In the genomic region with DNA sequence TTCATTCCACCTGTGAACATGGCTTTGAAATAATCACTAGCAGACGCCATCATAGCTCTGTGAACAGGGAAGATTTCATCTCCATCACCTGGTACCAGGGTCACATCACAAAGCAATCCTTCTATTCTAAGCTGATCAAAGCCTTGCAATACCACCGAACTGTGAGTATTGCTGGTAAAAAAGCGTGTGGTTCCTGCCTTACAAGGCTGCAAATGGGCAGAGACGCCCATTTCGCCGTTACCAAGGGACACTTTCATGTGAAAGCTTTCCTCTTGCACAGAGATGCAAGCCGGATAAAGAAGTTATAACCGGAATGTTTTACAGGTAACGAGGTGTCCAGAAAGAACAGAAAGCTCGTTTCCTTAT, we compare ENCODE assay signal across 6 cellular contexts. TPM values are rescaled to one million over a fixed set of nuclear protein-coding genes. Genes with fewer than 3 reads are reported as not detected.
DNase-seq lines count a peak whose midpoint lies in the region; ATAC-seq and TF ChIP-seq lines count a peak whose summit lies in the region.
"Had no signal": no experiment of that assay in that cellular context is flagged by ENCODE, and none has a peak within 500 bp of the region (broad histone marks: within the 10 kb centered on the region; RNA-seq: fewer than 3 reads in every experiment).

No MANE protein-coding gene starts in this region.

- H3K9me2 ChIP-seq in PC-3 (replicated peaks; ENCODE audit: low read length) = no peaks in the 10 kb centered on the region

- ATAC-seq in GM21825 (IDR thresholded peaks at IDR 0.05; ENCODE audit: unreplicated experiment) (peak; percentile 8), PC-3 (peak; percentile 5; the same call in 1 of the 2 replicates)

- H3K36me3 ChIP-seq in PC-3 (ENCODE audit: low read depth, low read length) (0 out of 2 replicates have a peak, but pooled peaks cover 3% of the 10 kb centered on the region), left ventricle myocardium inferior (peaks cover 10% of the 10 kb centered on the region)

- peak overlapping the region; percentile 84 for H3K4me2 ChIP-seq in PC-3 (ENCODE audit: low read length)

- H3K4me1 Mint-ChIP-seq in type B pancreatic cell (ENCODE audit: unreplicated experiment) = peaks cover 25% of the 10 kb centered on the region

- intact Hi-C loops in PC-3 (cut with micrococcal nuclease) (no loop called here), left ventricle myocardium inferior (cut with micrococcal nuclease) (no loop called here)

- no peaks in the 10 kb centered on the region for H3K9me3 Mint-ChIP-seq in type B pancreatic cell

- DNase-seq in PC-3 (no peak), left ventricle myocardium inferior (no peak), type B pancreatic cell (ENCODE audit: extremely low spot score, unreplicated experiment) (no peak), NCI-H1092 treated with DMSO at 0.1 percent for 48 hours (lab: John Stamatoyannopoulos, UW) (no peak)

- POLR2A ChIA-PET in PC-3 (lab: Charles Lee; ENCODE audit: unreplicated experiment) = interaction anchor here (0.6 kb wide), 1 partner anchor 216 kb away, joined by 3 read pairs; no protein-coding TSS in a partner anchor

- no TSS peak for BruUV-seq in PC-3 (replicated peaks; lab: Mats Ljungman, UMichigan)

- H3K9me3 ChIP-seq in PC-3 (ENCODE audit: low read length) (no peaks in the 10 kb centered on the region), left ventricle myocardium inferior (replicated peaks) (no peaks in the 10 kb centered on the region)

- H3K4me1 ChIP-seq in PC-3 (ENCODE audit: insufficient read depth, low read length) (peaks cover 42% of the 10 kb centered on the region), left ventricle myocardium inferior (peaks cover 61% of the 10 kb centered on the region)

- no peaks in the 10 kb centered on the region for H3K27me3 Mint-ChIP-seq in type B pancreatic cell

- peak overlapping the region; percentile 89 for H3K27ac ChIP-seq in PC-3 (ENCODE audit: low read length)
- H3K27ac ChIP-seq in left ventricle myocardium inferior (replicated peaks) = peak overlapping the region; percentile 93

- H2AFZ ChIP-seq in PC-3 (ENCODE audit: low read length) = peak overlapping the region; percentile 94

- H3F3A ChIP-seq in PC-3 (ENCODE audit: low read length, unreplicated experiment) = no peaks in the 10 kb centered on the region

- H4K20me1 ChIP-seq in PC-3 (ENCODE audit: low read length) = peaks cover 29% of the 10 kb centered on the region; the same call in 1 of the 2 replicates

- H3K36me3 Mint-ChIP-seq in type B pancreatic cell = peaks cover 17% of the 10 kb centered on the region

- H3K9ac ChIP-seq in PC-3 (ENCODE audit: low read length) = peak overlapping the region; percentile 99

- peak overlapping the region; percentile 95 for H3K4me3 Mint-ChIP-seq in type B pancreatic cell

- no peaks in the 10 kb centered on the region for H3K27me3 ChIP-seq in PC-3 (ENCODE audit: low read length)
- no peaks in the 10 kb centered on the region for H3K27me3 ChIP-seq in left ventricle myocardium inferior (ENCODE audit: low read depth)

- CTCF ChIA-PET in PC-3 (lab: Charles Lee) = interaction anchor here (0.5 kb wide), 1 partner anchor 62 kb away, joined by 3 read pairs; no protein-coding TSS in a partner anchor

- H3K4me3 ChIP-seq in PC-3 (ENCODE audit: low read length) (peak overlapping the region; percentile 76), left ventricle myocardium inferior (peak overlapping the region; percentile 82)

- H3K27ac Mint-ChIP-seq in type B pancreatic cell = peak overlapping the region; percentile 97

- TF ChIP-seq CTCF in PC-3 (conservative IDR thresholded peaks at IDR 0.05; ENCODE audit: low read depth, low read length) (no peak), left ventricle myocardium inferior (IDR thresholded peaks at IDR 0.05; ENCODE audit: borderline replicate concordance) (no peak), type B pancreatic cell (conservative IDR thresholded peaks at IDR 0.05) (no peak)

- peaks cover 55% of the 10 kb centered on the region for H3K79me2 ChIP-seq in PC-3 (ENCODE audit: low read length)

RNA-seq across cellular contexts. Expression of gene KLHL9, which starts 0.6 kb away (rescaled TPM):
- total RNA-seq in PC-3 (2014; rRNA removed) (7.5 and 11.2 TPM in 2 replicates), left ventricle myocardium inferior (12.0 TPM), type B pancreatic cell (ENCODE audit: low replicate concordance) (29.9 and 33.3 TPM in 2 replicates)

RNA-seq across cellular contexts. Expression of gene IFNA6, which starts 16.1 kb away (rescaled TPM):
- total RNA-seq in PC-3 (2014; rRNA removed) (not detected in 2 replicates), left ventricle myocardium inferior (not detected), type B pancreatic cell (ENCODE audit: low replicate concordance) (not detected in 2 replicates)
- total RNA-seq: lung microvascular endothelial cell had no signal

RNA-seq across cellular contexts. Expression of gene IFNA5, which starts 29.5 kb away (rescaled TPM):
- total RNA-seq in PC-3 (2014; rRNA removed) (not detected in 2 replicates), left ventricle myocardium inferior (not detected), type B pancreatic cell (ENCODE audit: low replicate concordance) (not detected in 2 replicates)
- total RNA-seq: lung microvascular endothelial cell had no signal

RNA-seq across cellular contexts. Expression of gene IFNA13, which starts 33.3 kb away (rescaled TPM):
- total RNA-seq in PC-3 (2014; rRNA removed) (not detected in 2 replicates), left ventricle myocardium inferior (not detected), type B pancreatic cell (ENCODE audit: low replicate concordance) (not detected in 2 replicates)
- total RNA-seq: lung microvascular endothelial cell had no signal

RNA-seq across cellular contexts. Expression of gene IFNA2, which starts 50.6 kb away (rescaled TPM):
- total RNA-seq in PC-3 (2014; rRNA removed) (not detected in 2 replicates), left ventricle myocardium inferior (not detected), type B pancreatic cell (ENCODE audit: low replicate concordance) (not detected in 2 replicates)
- total RNA-seq: lung microvascular endothelial cell had no signal
